8 cellular contexts compared by ENCODE assay signal in the genomic region with DNA sequence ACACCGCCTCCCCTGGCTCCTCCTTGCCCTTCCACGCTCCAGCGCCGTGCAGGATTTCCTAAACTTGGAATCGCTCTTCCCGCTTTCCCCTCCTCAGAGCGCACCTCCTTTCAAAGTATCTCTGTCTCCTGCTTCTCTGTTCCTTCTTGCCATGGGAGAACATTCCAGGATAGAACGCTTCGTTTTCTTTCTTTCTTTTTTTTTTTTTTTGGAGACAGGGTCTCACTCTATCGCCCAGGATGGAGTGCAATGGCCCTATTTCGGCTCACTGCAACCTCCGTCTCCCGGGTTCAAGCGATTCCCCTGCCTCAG. TPM values are rescaled to one million over a fixed set of nuclear protein-coding genes. Genes with fewer than 3 reads are reported as not detected.
DNase-seq lines count a peak whose midpoint lies in the region; ATAC-seq, FAIRE-seq and TF ChIP-seq lines count a peak whose summit lies in the region.

No MANE protein-coding gene starts in this region.

- H3K9me3 ChIP-seq in GM12878 (replicated peaks; ENCODE audit: control insufficient read depth, insufficient read depth, low read length) (no peaks in the 10 kb centered on the region), lower lobe of right lung (no peaks in the 10 kb centered on the region), tibial nerve (no peaks in the 10 kb centered on the region)

- peaks cover 0 to 8% of the 10 kb centered on the region in 2 donors for H3K36me3 Mint-ChIP-seq in activated T-cell treated with anti-CD3 and anti-CD28 coated beads, Interleukin-2, amount 50 U/mL, for 72 hours (ENCODE audit: insufficient read depth in 2 of 2)

- BruUV-seq in GM12878 (replicated peaks; lab: Mats Ljungman, UMichigan): TSS peak; percentile 78

- no peak for TF ChIP-seq CTCF in GM12878 (IDR thresholded peaks at IDR 0.05 in 2 of 3, conservative IDR thresholded peaks at IDR 0.05 in 1 of 3; ENCODE audit: control insufficient read depth in 2 of 3, extremely low read depth in 1 of 3, insufficient read depth in 1 of 3, low read depth in 3 of 3, low read length in 3 of 3)
- no peak for TF ChIP-seq CTCF in lower lobe of right lung (IDR thresholded peaks at IDR 0.05)
- no peak for TF ChIP-seq CTCF in tibial nerve (IDR thresholded peaks at IDR 0.05)

- H3K4me3 ChIP-seq in GM12878 (peak overlapping the region; percentile 82), lower lobe of right lung (peak overlapping the region; percentile 97), tibial nerve (peak overlapping the region; percentile 67 to 89 (median 73))

- H3K27me3 Mint-ChIP-seq in activated T-cell treated with anti-CD3 and anti-CD28 coated beads, Interleukin-2, amount 50 U/mL, for 72 hours (ENCODE audit: low read depth): no peaks in the 10 kb centered on the region

- peaks cover 42% of the 10 kb centered on the region for H3K79me2 ChIP-seq in GM12878 (ENCODE audit: control insufficient read depth, insufficient read depth, low read length)

- H3K36me3 ChIP-seq in GM12878 (ENCODE audit: control insufficient read depth in 2 of 2, insufficient read depth in 2 of 2, low read length in 1 of 2) (no peaks in the 10 kb centered on the region; a peak in 1 of 4 replicates), lower lobe of right lung (peaks cover 13% of the 10 kb centered on the region), tibial nerve (no peaks in the 10 kb centered on the region)

- SMC1A ChIA-PET in GM12878 (lab: Charles Lee; ENCODE audit: uncharacterized antibody, unreplicated experiment): no interaction called here

- H3K9ac ChIP-seq in GM12878 (ENCODE audit: control insufficient read depth, insufficient read depth, low read length): peak overlapping the region; percentile 89

- TF ChIP-seq RAD21 in GM12878 (IDR thresholded peaks at IDR 0.05; ENCODE audit: insufficient read depth, low read depth, low read length): no peak

- TF ChIP-seq POLR2A in GM12878 (IDR thresholded peaks at IDR 0.05; ENCODE audit: low read depth, low read length) (no peak), tibial nerve (IDR thresholded peaks at IDR 0.05) (no peak), GM12892 (IDR thresholded peaks at IDR 0.05; ENCODE audit: low read depth, low read length) (no peak)

- H3K27me3 ChIP-seq in GM12878 (replicated peaks in 1 of 2; ENCODE audit: control insufficient read depth in 2 of 2, insufficient read depth in 2 of 2, low read length in 1 of 2) (no peaks in the 10 kb centered on the region), lower lobe of right lung (ENCODE audit: low read depth) (no peaks in the 10 kb centered on the region), tibial nerve (no peaks in the 10 kb centered on the region)

- FAIRE-seq in GM12878 (lab: Jason Lieb, UNC) (no peak), GM12892 (lab: Jason Lieb, UNC) (no peak)

- RAD21 ChIA-PET in GM12878 (lab: Charles Lee; ENCODE audit: unreplicated experiment): no interaction called here

- DNase-seq in activated T-cell treated with anti-CD3 and anti-CD28 coated beads, Interleukin-2, amount 50 U/mL, for 72 hours: no peak
- DNase-seq in activated T-cell treated with anti-CD3 and anti-CD28 coated beads, Interleukin-2, amount 50 U/mL, for 48 hours: no peak
- no peak for DNase-seq in GM12878 (ENCODE audit: low read depth, low spot score)
- DNase-seq in lower lobe of right lung: no peak
- DNase-seq in tibial nerve (ENCODE audit: low spot score in 2 of 2): no peak
- no peak for DNase-seq in globus pallidus (ENCODE audit: low spot score)
- no peak for DNase-seq in GM12892 (ENCODE audit: insufficient read length)

- H3K27ac ChIP-seq in GM12878 (ENCODE audit: control insufficient read depth, insufficient read depth) (peak overlapping the region; percentile 75), lower lobe of right lung (peak overlapping the region; percentile 97), tibial nerve (peak overlapping the region; percentile 84 to 96 (median 90))

- intact Hi-C loops in GM12878 (cut with micrococcal nuclease; ENCODE audit: unreplicated experiment) (no loop called here), lower lobe of right lung (cut with DNase I) (no loop called here)

- POLR2A ChIA-PET in GM12878 (lab: Charles Lee): interaction anchor here (1.2 kb wide), 1 partner anchor 26 kb away, joined by 3 read pairs; no protein-coding TSS in a partner anchor

- peak overlapping the region; percentile 98 for H3K27ac Mint-ChIP-seq in activated T-cell treated with anti-CD3 and anti-CD28 coated beads, Interleukin-2, amount 50 U/mL, for 72 hours

- TF ChIP-seq EP300 in GM12878 (IDR thresholded peaks at IDR 0.05; ENCODE audit: borderline replicate concordance in 1 of 2, control insufficient read depth in 1 of 2, low read depth in 2 of 2, low read length in 2 of 2) (no peak), tibial nerve (IDR thresholded peaks at IDR 0.05) (no peak)

- H4K20me1 ChIP-seq in GM12878 (ENCODE audit: control insufficient read depth, insufficient read depth): no peaks in the 10 kb centered on the region

- no peak for ATAC-seq in activated T-cell treated with anti-CD3 and anti-CD28 coated beads, Interleukin-2, amount 50 U/mL, for 72 hours (replicated peaks in 1 of 2)
- no peak for ATAC-seq in GM12878
- no peak for ATAC-seq in lower lobe of right lung
- ATAC-seq in GM18861 (IDR thresholded peaks at IDR 0.05; ENCODE audit: unreplicated experiment): no peak

- WGBS in GM12878 (ENCODE audit: insufficient coverage, insufficient replicate concordance, low lambda C conversion rate, missing lambda C conversion rate): 29% methylated on average over 11 of the region's 14 CpGs
- 19 to 27% methylated on average over 14 of the region's 14 CpGs for WGBS in tibial nerve, 2 donors

- peak overlapping the region; percentile 96 to 98 for H3K4me3 Mint-ChIP-seq in activated T-cell treated with anti-CD3 and anti-CD28 coated beads, Interleukin-2, amount 50 U/mL, for 72 hours

- H3K4me2 ChIP-seq in GM12878 (ENCODE audit: control insufficient read depth, insufficient read depth): peak overlapping the region; percentile 100

- CTCF ChIA-PET in GM12878 (lab: Yijun Ruan, JAX): no interaction called here

- H3K9me3 Mint-ChIP-seq in activated T-cell treated with anti-CD3 and anti-CD28 coated beads, Interleukin-2, amount 50 U/mL, for 72 hours: no peaks in the 10 kb centered on the region

- H3K4me1 ChIP-seq in GM12878 (ENCODE audit: control insufficient read depth, insufficient read depth, low read length) (0 out of 2 replicates have a peak, but pooled peaks cover 5% of the 10 kb centered on the region), lower lobe of right lung (peaks cover 22% of the 10 kb centered on the region), tibial nerve (peaks cover 0 to 31% (median 4%) of the 10 kb centered on the region in 4 donors)

- peaks cover 46% of the 10 kb centered on the region for H3K4me1 Mint-ChIP-seq in activated T-cell treated with anti-CD3 and anti-CD28 coated beads, Interleukin-2, amount 50 U/mL, for 72 hours (ENCODE audit: low read depth)

- peak overlapping the region; percentile 99 for H2AFZ ChIP-seq in GM12878 (ENCODE audit: control insufficient read depth, low read depth, low read length)

- in situ Hi-C loops in GM12878 (cut with MboI): no loop called here

TF ChIP-seq in GM12878, 131 proteins besides CTCF, POLR2A, EP300 and RAD21 (continues in another document):
- TF ChIP-seq EED (IDR thresholded peaks at IDR 0.05; ENCODE audit: low read depth) (peak; percentile 49; the same call in 1 of the 2 replicates), MYC (IDR thresholded peaks at IDR 0.05; ENCODE audit: insufficient read depth, insufficient read length, insufficient replicate concordance, low read length, severe bottlenecking) (no peak), IKZF2 (IDR thresholded peaks at IDR 0.05) (peak; percentile 34 to 55; a peak in 3 of 4 replicates), E2F4 (IDR thresholded peaks at IDR 0.05; ENCODE audit: low read depth, low read length) (no peak)

RNA-seq across cellular contexts. Expression of gene XPO4, which starts 0.6 kb away (rescaled TPM):
- total RNA-seq in activated T-cell treated with anti-CD3 and anti-CD28 coated beads, Interleukin-2, amount 50 U/mL, for 72 hours: 10 to 100 TPM; 20.8 to 26.8 TPM
- 63.1 and 76.3 TPM in 2 replicates for total RNA-seq in GM12878 (2013; cell fraction: nucleolus; rRNA removed)
- total RNA-seq in GM12878 (2014; rRNA removed) (24.9 and 28.9 TPM in 2 replicates), GM12878 (2014; rRNA removed; fragmentation: Illumina TruSeq; extraction: Trizol) (23.3 and 23.9 TPM in 2 replicates), GM12878 (2021) (20.0 and 20.8 TPM in 2 replicates), lower lobe of right lung (17.1 TPM), tibial nerve (10 to 100 TPM; 15.3 to 28.8 (median 19.4) TPM)
- polyA plus RNA-seq in GM12878 (2011; ENCODE audit: low read depth): 6.3 TPM
- polyA plus RNA-seq in GM12878 (2011; rRNA removed) (23.3 and 30.3 TPM in 2 replicates), GM12878 (2014; fragmentation: Illumina TruSeq; extraction: Trizol) (19.4 and 23.8 TPM in 2 replicates), GM12878 (2014; fragmentation: Nextera tagmentation; extraction: Ambion mirVana) (1 to 10 TPM; 3.6 to 5.3 TPM), GM12878 (2014; rRNA removed) (12.5 and 14.6 TPM in 2 replicates), GM12878 (2016; fragmentation: Nextera tagmentation; extraction: Ambion mirVana) (10 to 100 TPM; 14.6 to 17.4 TPM)
- polyA plus RNA-seq in GM12878 (2011; cell fraction: cytosol; rRNA removed): 9.0 and 10.3 TPM in 2 replicates
- polyA plus RNA-seq in GM12878 (2011; cell fraction: nucleus; rRNA removed): 19.2 and 22.5 TPM in 2 replicates
- polyA plus RNA-seq in GM12878 (2012): 6.4 and 7.4 TPM in 2 replicates
- polyA minus RNA-seq in GM12878 (2011; rRNA and poly(A)+ RNA removed): 33.0 and 42.9 TPM in 2 replicates
- polyA minus RNA-seq in GM12878 (2011; cell fraction: cytosol; rRNA and poly(A)+ RNA removed): 13.9 and 16.9 TPM in 2 replicates
- 16.7 and 20.5 TPM in 2 replicates for polyA minus RNA-seq in GM12878 (2011; cell fraction: nucleus; rRNA and poly(A)+ RNA removed)
- polyA plus RNA-seq in GM12892 (2012; ENCODE audit: missing spikeins): 11.3 TPM
